ENCODE assay signal across 1 cellular context in the genomic region with DNA sequence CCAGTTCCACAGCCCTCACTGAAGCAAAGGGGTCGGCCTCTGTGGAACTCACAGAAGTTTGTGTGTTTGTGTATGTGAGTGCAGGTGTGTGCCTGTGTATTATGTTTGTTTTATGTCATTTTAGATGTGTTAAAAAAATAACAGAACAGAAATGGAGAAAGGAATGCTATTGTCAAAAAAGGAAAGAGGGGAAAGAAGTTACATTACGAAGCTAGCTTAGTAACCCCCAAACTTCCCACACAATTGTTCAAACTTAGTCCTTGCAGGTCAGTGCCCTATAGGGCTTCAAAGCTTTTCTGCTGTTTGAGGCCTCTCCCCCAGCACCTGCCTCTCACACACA.
A peak's percentile ranks its signal among the peaks of the same experiment; 100 is the strongest.
TF ChIP-seq lines count a peak whose summit lies in the region.

No MANE protein-coding gene starts in this region.

TF ChIP-seq in neural cell, 6 proteins besides CTCF, POLR2A, EP300 and RAD21:
- TF ChIP-seq MXI1 (conservative IDR thresholded peaks at IDR 0.05; ENCODE audit: poor library complexity, severe bottlenecking) (no peak), TAF1 (IDR thresholded peaks at IDR 0.05; ENCODE audit: low read depth) (no peak), SMC3 (conservative IDR thresholded peaks at IDR 0.05; ENCODE audit: poor library complexity) (peak; percentile 39)
